ENCODE assay signal across 9 cellular contexts in the genomic region with DNA sequence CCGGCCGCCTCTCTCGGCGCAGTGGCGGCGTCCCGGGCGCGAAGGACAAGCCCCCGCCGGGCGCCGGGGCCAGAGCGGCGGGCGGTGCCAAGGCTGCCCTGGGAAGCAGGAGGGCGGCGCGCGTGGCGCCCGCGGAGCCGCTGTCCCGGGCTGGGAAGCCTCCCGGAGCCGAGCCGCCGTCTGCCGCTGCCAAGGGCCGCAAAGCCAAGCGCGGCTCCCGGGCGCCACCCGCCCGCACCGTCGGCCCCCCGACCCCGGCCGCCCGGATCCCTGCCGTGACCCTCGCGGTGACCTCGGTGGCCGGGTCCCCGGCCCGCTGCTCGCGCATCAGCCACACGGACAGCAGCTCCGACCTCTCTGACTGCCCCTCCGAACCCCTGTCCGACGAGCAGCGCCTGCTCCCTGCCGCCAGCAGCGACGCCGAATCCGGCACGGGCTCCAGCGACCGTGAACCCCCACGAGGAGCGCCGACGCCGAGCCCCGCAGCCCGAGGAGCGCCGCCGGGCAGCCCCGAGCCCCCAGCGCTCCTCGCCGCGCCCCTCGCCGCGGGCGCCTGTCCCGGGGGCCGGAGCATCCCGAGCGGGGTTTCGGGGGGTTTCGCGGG. TPM values are rescaled to one million over a fixed set of nuclear protein-coding genes. Genes with fewer than 3 reads are reported as not detected.
A peak's percentile ranks its signal among the peaks of the same experiment; 100 is the strongest.
DNase-seq lines count a peak whose midpoint lies in the region; ATAC-seq, FAIRE-seq and TF ChIP-seq lines count a peak whose summit lies in the region.
"Had no signal": no experiment of that assay in that cellular context is flagged by ENCODE, and none has a peak within 500 bp of the region (broad histone marks: within the 10 kb centered on the region; RNA-seq: fewer than 3 reads in every experiment).

No MANE protein-coding gene starts in this region.

- no peak overlapping the region for H2AFZ ChIP-seq in GM12878 (ENCODE audit: control insufficient read depth, low read depth, low read length)

- RAD21 ChIA-PET in GM12878 (lab: Charles Lee; ENCODE audit: unreplicated experiment): no interaction called here

- no peaks in the 10 kb centered on the region for H3K9me3 Mint-ChIP-seq in activated T-helper 17 cell treated with anti-CD3 and anti-CD28 coated beads, Interleukin-2, amount 50 U/mL, for 72 hours
- H3K9me3 Mint-ChIP-seq: CD4-positive, CD25-positive, alpha-beta regulatory T cell had no signal

- no peak for TF ChIP-seq RAD21 in GM12878 (IDR thresholded peaks at IDR 0.05; ENCODE audit: insufficient read depth, low read depth, low read length)

- H3K9me3 ChIP-seq in GM12878 (replicated peaks; ENCODE audit: control insufficient read depth, insufficient read depth, low read length): no peaks in the 10 kb centered on the region
- no peaks in the 10 kb centered on the region for H3K9me3 ChIP-seq in stomach smooth muscle (ENCODE audit: control insufficient read depth in 2 of 2, low read length in 2 of 2)

- TF ChIP-seq EP300 in GM12878 (IDR thresholded peaks at IDR 0.05; ENCODE audit: borderline replicate concordance in 1 of 2, control insufficient read depth in 1 of 2, low read depth in 2 of 2, low read length in 2 of 2): no peak

- SMC1A ChIA-PET in GM12878 (lab: Charles Lee; ENCODE audit: uncharacterized antibody, unreplicated experiment): no interaction called here

- H3K27ac ChIP-seq in GM12878 (ENCODE audit: control insufficient read depth, insufficient read depth) (no peak overlapping the region), stomach smooth muscle (ENCODE audit: low read length) (peak overlapping the region; percentile 90)

- DNase-seq in NCI-H146 (lab: John Stamatoyannopoulos, UW) (peak; percentile 57), NCI-H146 treated with DMSO at 0.1 percent for 48 hours (lab: John Stamatoyannopoulos, UW; ENCODE audit: unreplicated experiment) (no peak), HT-29 (ENCODE audit: low spot score) (peak; percentile 41), GM12878 (ENCODE audit: low read depth, low spot score) (no peak), left lobe of liver (ENCODE audit: low spot score) (peak; percentile 50)
- no peak for DNase-seq in effector CD4-positive, alpha-beta T cell

- in situ Hi-C loops in GM12878 (cut with MboI): loop anchor here (10.0 kb wide), 1 partner anchor 439 kb away; no protein-coding TSS in a partner anchor

- no peaks in the 10 kb centered on the region for H3K79me2 ChIP-seq in GM12878 (ENCODE audit: control insufficient read depth, insufficient read depth, low read length)

- peak overlapping the region; percentile 71; the same call in 1 of the 2 replicates for H3K4me2 ChIP-seq in GM12878 (ENCODE audit: control insufficient read depth, insufficient read depth)

- ATAC-seq in GM12878 (no peak), left lobe of liver (peak; percentile 7)
- no peak for ATAC-seq in activated T-helper 17 cell treated with anti-CD3 and anti-CD28 coated beads, Interleukin-2, amount 50 U/mL, for 72 hours (replicated peaks)

- FAIRE-seq in GM12878 (lab: Jason Lieb, UNC): no peak

- H3K27me3 ChIP-seq in GM12878 (replicated peaks in 1 of 2; ENCODE audit: control insufficient read depth in 2 of 2, insufficient read depth in 2 of 2, low read length in 1 of 2) (peaks cover 19 to 37% of the 10 kb centered on the region in 2 experiments), stomach smooth muscle (ENCODE audit: control insufficient read depth in 1 of 2, insufficient read depth in 2 of 2, low read length in 2 of 2) (no peaks in the 10 kb centered on the region)

- 2% methylated on average over 51 of the region's 92 CpGs for WGBS in GM12878 (ENCODE audit: insufficient coverage, insufficient replicate concordance, low lambda C conversion rate, missing lambda C conversion rate)

- H3K27me3 Mint-ChIP-seq in activated T-helper 17 cell treated with anti-CD3 and anti-CD28 coated beads, Interleukin-2, amount 50 U/mL, for 72 hours: peaks cover 38% of the 10 kb centered on the region

- H3K36me3 ChIP-seq in GM12878 (ENCODE audit: control insufficient read depth in 2 of 2, insufficient read depth in 2 of 2, low read length in 1 of 2) (no peaks in the 10 kb centered on the region), stomach smooth muscle (ENCODE audit: control insufficient read depth in 2 of 2, insufficient read depth in 2 of 2, low read length in 2 of 2) (no peaks in the 10 kb centered on the region)

- POLR2A ChIA-PET in GM12878 (lab: Charles Lee): no interaction called here

- no peak overlapping the region for H3K9ac ChIP-seq in GM12878 (ENCODE audit: control insufficient read depth, insufficient read depth, low read length)
- peak overlapping the region; percentile 84 to 93 for H3K9ac ChIP-seq in stomach smooth muscle (ENCODE audit: low read length in 2 of 2)

- intact Hi-C loops in GM12878 (cut with micrococcal nuclease; ENCODE audit: unreplicated experiment): no loop called here

- H3K36me3 Mint-ChIP-seq in activated T-helper 17 cell treated with anti-CD3 and anti-CD28 coated beads, Interleukin-2, amount 50 U/mL, for 72 hours (ENCODE audit: low read depth): peaks cover 5% of the 10 kb centered on the region
- H3K36me3 Mint-ChIP-seq: CD4-positive, CD25-positive, alpha-beta regulatory T cell had no signal

- H3K4me3 ChIP-seq in GM12878 (peak overlapping the region; percentile 16; the same call in 1 of the 2 replicates), stomach smooth muscle (ENCODE audit: low read length in 2 of 2) (peak overlapping the region; percentile 70 to 86)

- H3K27ac Mint-ChIP-seq in activated T-helper 17 cell treated with anti-CD3 and anti-CD28 coated beads, Interleukin-2, amount 50 U/mL, for 72 hours: no peak overlapping the region
- H3K27ac Mint-ChIP-seq: CD4-positive, CD25-positive, alpha-beta regulatory T cell had no signal

- no TSS peak for BruUV-seq in GM12878 (replicated peaks; lab: Mats Ljungman, UMichigan)

- H3K4me1 ChIP-seq in GM12878 (ENCODE audit: control insufficient read depth, insufficient read depth, low read length): peaks cover 7% of the 10 kb centered on the region
- H3K4me1 ChIP-seq in stomach smooth muscle (ENCODE audit: control insufficient read depth, insufficient read depth, low read length): peaks cover 43% of the 10 kb centered on the region

- CTCF ChIA-PET in GM12878 (lab: Yijun Ruan, JAX): no interaction called here

- H3K4me1 Mint-ChIP-seq in activated T-helper 17 cell treated with anti-CD3 and anti-CD28 coated beads, Interleukin-2, amount 50 U/mL, for 72 hours: peaks cover 13% of the 10 kb centered on the region

- no peak for TF ChIP-seq CTCF in GM12878 (IDR thresholded peaks at IDR 0.05 in 2 of 3, conservative IDR thresholded peaks at IDR 0.05 in 1 of 3; ENCODE audit: control insufficient read depth in 2 of 3, extremely low read depth in 1 of 3, insufficient read depth in 1 of 3, low read depth in 3 of 3, low read length in 3 of 3)

- TF ChIP-seq POLR2A in GM12878 (IDR thresholded peaks at IDR 0.05; ENCODE audit: low read depth, low read length): no peak

- no peak overlapping the region for H3K4me3 Mint-ChIP-seq in activated T-helper 17 cell treated with anti-CD3 and anti-CD28 coated beads, Interleukin-2, amount 50 U/mL, for 72 hours

- no peaks in the 10 kb centered on the region for H4K20me1 ChIP-seq in GM12878 (ENCODE audit: control insufficient read depth, insufficient read depth)

TF ChIP-seq in GM12878, 131 proteins besides CTCF, POLR2A, EP300 and RAD21:
- TF ChIP-seq CREB1 (IDR thresholded peaks at IDR 0.05; ENCODE audit: low read depth) (no peak), SUZ12 (IDR thresholded peaks at IDR 0.05; ENCODE audit: unreplicated experiment) (peak; percentile 96), RFX5 (IDR thresholded peaks at IDR 0.05; ENCODE audit: low read depth, low read length) (no peak), TCF12 (IDR thresholded peaks at IDR 0.05; ENCODE audit: low read depth, low read length) (no peak), EZH2 (IDR thresholded peaks at IDR 0.05; ENCODE audit: borderline replicate concordance, control insufficient read depth, low read depth, low read length) (0 out of 2 replicates have a peak, but pooled peaks have one; percentile 27)

RNA-seq across cellular contexts. Expression of a gene that starts 0.7 kb away (rescaled TPM):
- 21.1 and 22.2 TPM in 2 replicates for total RNA-seq in HT-29 (2014; rRNA removed; shearing (Covaris generic))
- total RNA-seq in GM12878 (2013; cell fraction: nucleolus; rRNA removed): 0.23 TPM in 1 of 2 replicates, not detected in the other
- total RNA-seq in GM12878 (2014; rRNA removed): 0.05 and 0.23 TPM in 2 replicates
- total RNA-seq in GM12878 (2014; rRNA removed; fragmentation: Illumina TruSeq; extraction: Trizol): 0.04 and 0.23 TPM in 2 replicates
- 0.29 and 0.36 TPM in 2 replicates for total RNA-seq in GM12878 (2021)
- not detected for polyA plus RNA-seq in GM12878 (2011; ENCODE audit: low read depth)
- 0.14 TPM in 1 of 2 replicates, not detected in the other for polyA plus RNA-seq in GM12878 (2011; rRNA removed)
- 0.02 TPM in 1 of 2 replicates, not detected in the other for polyA plus RNA-seq in GM12878 (2011; cell fraction: cytosol; rRNA removed)
- polyA plus RNA-seq in GM12878 (2011; cell fraction: nucleus; rRNA removed): 0.06 and 0.13 TPM in 2 replicates
- polyA plus RNA-seq in GM12878 (2012): 0.08 and 0.26 TPM in 2 replicates
- 0.03 TPM in 1 of 2 replicates, not detected in the other for polyA plus RNA-seq in GM12878 (2014; fragmentation: Illumina TruSeq; extraction: Trizol)
- polyA plus RNA-seq in GM12878 (2014; fragmentation: Nextera tagmentation; extraction: Ambion mirVana): not detected
- polyA plus RNA-seq in GM12878 (2014; rRNA removed): 0.13 TPM in 1 of 2 replicates, not detected in the other
- not detected for polyA plus RNA-seq in GM12878 (2016; fragmentation: Nextera tagmentation; extraction: Ambion mirVana)
- polyA minus RNA-seq in GM12878 (2011; rRNA and poly(A)+ RNA removed): not detected in 2 replicates
- polyA minus RNA-seq in GM12878 (2011; cell fraction: cytosol; rRNA and poly(A)+ RNA removed): 0.62 and 0.67 TPM in 2 replicates
- polyA minus RNA-seq in GM12878 (2011; cell fraction: nucleus; rRNA and poly(A)+ RNA removed): 0.10 and 0.12 TPM in 2 replicates
- total RNA-seq in left lobe of liver: 2.5 TPM
- total RNA-seq in activated T-helper 17 cell treated with anti-CD3 and anti-CD28 coated beads, Interleukin-2, amount 50 U/mL, for 72 hours: under 1 TPM; 0.64 to 0.95 TPM
- polyA plus RNA-seq: CD4-positive, CD25-positive, alpha-beta regulatory T cell had no signal

Comparison
In these comparisons a context has a peak if more than half of its experiments do, and no peak if none do; other contexts are left out.
1. DNase-seq: peak in NCI-H146 (single experiment), HT-29 (single experiment) and left lobe of liver (single experiment); none in NCI-H146 treated with DMSO at 0.1 percent for 48 hours (single experiment), GM12878 (single experiment) and effector CD4-positive, alpha-beta T cell (single experiment).